ENCODE assay signal across 8 cellular contexts in the genomic region with DNA sequence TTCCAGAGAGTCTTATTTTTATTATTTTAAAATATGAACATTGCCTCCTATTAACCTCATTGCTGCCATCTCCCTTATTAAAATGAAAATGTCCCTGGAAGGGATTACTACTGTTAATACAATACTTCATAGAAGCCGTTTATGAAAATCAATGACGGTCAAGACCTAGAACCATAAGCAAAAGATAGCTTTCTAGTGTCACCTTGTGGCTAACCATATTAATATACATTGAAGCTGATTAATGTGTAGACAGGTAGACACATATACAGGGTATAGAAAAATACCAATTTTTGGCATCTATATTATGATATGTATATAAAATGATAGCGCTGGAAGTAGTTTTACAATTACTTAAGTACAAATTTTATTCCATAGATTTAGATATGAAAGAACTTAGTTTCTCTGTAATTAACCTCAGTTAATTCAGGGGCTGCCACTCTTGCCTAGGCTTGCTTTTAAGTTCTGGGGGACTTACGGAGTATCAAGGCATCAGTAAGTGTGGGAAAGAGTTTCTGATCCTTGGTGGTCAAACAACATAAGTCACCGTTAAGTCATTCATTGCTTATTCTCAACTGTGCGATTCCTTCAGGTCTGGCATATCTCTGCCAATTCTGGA. TPM values are rescaled to one million over a fixed set of nuclear protein-coding genes. Genes with fewer than 3 reads are reported as not detected.
DNase-seq lines count a peak whose midpoint lies in the region; ATAC-seq and TF ChIP-seq lines count a peak whose summit lies in the region.

No MANE protein-coding gene starts in this region.

- H3K36me3 Mint-ChIP-seq in nephron (ENCODE audit: low read depth) (peaks cover 7% of the 10 kb centered on the region), mesothelial cell of epicardium (peaks cover 5% of the 10 kb centered on the region)

- H3K27ac ChIP-seq in adrenal gland, result no peak overlapping the region

- intact Hi-C loops in adrenal gland (cut with DNase I), result loop anchor here in 1 of 2 donors (10.0 kb wide), 1 partner anchor 526 kb away; no protein-coding TSS in a partner anchor

- H3K4me3 ChIP-seq in adrenal gland, result no peak overlapping the region

- peaks cover 0 to 19% of the 10 kb centered on the region in 2 donors for H3K4me1 ChIP-seq in adrenal gland (replicated peaks in 1 of 2)

- H3K27me3 ChIP-seq in adrenal gland, result peaks cover 3% of the 10 kb centered on the region

- TF ChIP-seq CTCF in adrenal gland (IDR thresholded peaks at IDR 0.05), result peak in 5 of 6 experiments; percentile 30 to 54 (median 34)
- TF ChIP-seq CTCF in nephron (IDR thresholded peaks at IDR 0.05; ENCODE audit: unreplicated experiment in 3 of 3), result peak; percentile 54 to 76 (median 66)
- TF ChIP-seq CTCF in mesothelial cell of epicardium (IDR thresholded peaks at IDR 0.05; ENCODE audit: unreplicated experiment), result no peak

- no peaks in the 10 kb centered on the region for H3K36me3 ChIP-seq in adrenal gland (replicated peaks in 1 of 2)

- H3K27me3 Mint-ChIP-seq in nephron (ENCODE audit: low read depth) (peaks cover 12% of the 10 kb centered on the region), mesothelial cell of epicardium (ENCODE audit: low read depth) (peaks cover 33% of the 10 kb centered on the region)

- H3K27ac Mint-ChIP-seq in nephron (peak overlapping the region in 2 of 3 experiments; percentile 73 to 76), mesothelial cell of epicardium (no peak overlapping the region)

- ATAC-seq in GM19452 (IDR thresholded peaks at IDR 0.05; ENCODE audit: unreplicated experiment) (no peak), GM19463 (IDR thresholded peaks at IDR 0.05; ENCODE audit: unreplicated experiment) (no peak)

- 51 to 54% (median 54%) methylated on average over 6 of the region's 6 CpGs for WGBS in adrenal gland, 4 donors

- H3K4me3 Mint-ChIP-seq in nephron (peak overlapping the region in 2 of 3 experiments; percentile 4 to 58), mesothelial cell of epicardium (no peak overlapping the region)

- H3K4me1 Mint-ChIP-seq in nephron (peaks cover 29% of the 10 kb centered on the region), mesothelial cell of epicardium (peaks cover 14% of the 10 kb centered on the region)

- no peaks in the 10 kb centered on the region for H3K9me3 ChIP-seq in adrenal gland (replicated peaks in 1 of 3)

- H3K9me3 Mint-ChIP-seq in nephron (no peaks in the 10 kb centered on the region), mesothelial cell of epicardium (no peaks in the 10 kb centered on the region)

- TF ChIP-seq POLR2A in adrenal gland (IDR thresholded peaks at IDR 0.05), result no peak

- DNase-seq in GM03348 (ENCODE audit: low spot score) (peak; percentile 38), LHCN-M2 (ENCODE audit: low read depth) (peak; percentile 55), adrenal gland (no peak), mesothelial cell of epicardium (ENCODE audit: low spot score in 2 of 2, unreplicated experiment in 2 of 2) (no peak)
- no peak for DNase-seq in activated CD8-positive, alpha-beta memory T cell treated with anti-CD3 and anti-CD28 coated beads, Interleukin-2, amount 50 U/mL, for 48 hours

RNA-seq across cellular contexts. Expression of gene YTHDC2, which starts 2.5 kb away (rescaled TPM):
- 12.1 and 14.4 TPM in 2 replicates for total RNA-seq in LHCN-M2 (2014; rRNA removed)
- polyA plus RNA-seq in LHCN-M2 (2012), result 4.2 TPM
- 10 to 100 TPM; 10.3 to 33.9 (median 23.6) TPM for total RNA-seq in adrenal gland
- polyA plus RNA-seq in adrenal gland, result 10 to 100 TPM; 12.3 to 24.1 (median 12.6) TPM
- total RNA-seq in mesothelial cell of epicardium, result 34.0 to 38.2 TPM (median 37.0 TPM) in 3 replicates

RNA-seq across cellular contexts. Expression of gene MCC, which starts 22.7 kb away (rescaled TPM):
- total RNA-seq in LHCN-M2 (2014; rRNA removed), result 9.2 and 10.7 TPM in 2 replicates
- 2.5 TPM for polyA plus RNA-seq in LHCN-M2 (2012)
- total RNA-seq in adrenal gland, result 10 to 100 TPM in 2 of 8 donors, 1 to 10 TPM in 6; 3.0 to 11.3 (median 9.2) TPM
- 1 to 10 TPM; 1.8 to 4.2 (median 2.4) TPM for polyA plus RNA-seq in adrenal gland
- total RNA-seq in mesothelial cell of epicardium, result 32.4 to 33.9 TPM (median 33.2 TPM) in 3 replicates

Comparison
In these comparisons a context has a peak if more than half of its experiments do, and no peak if none do; other contexts are left out.
1. DNase-seq: peak in GM03348 (single experiment) and LHCN-M2 (single experiment); none in adrenal gland (0 of 7), mesothelial cell of epicardium (0 of 2) and activated CD8-positive, alpha-beta memory T cell treated with anti-CD3 and anti-CD28 coated beads, Interleukin-2, amount 50 U/mL, for 48 hours (single experiment).